In genomic region chr10:132175401-132175800, GRCh38 we compare ENCODE assay signal across 18 cellular contexts.
"Had no signal": no experiment of that assay in that cellular context is flagged by ENCODE, and none has a peak within 500 bp of the region (broad histone marks: within the 10 kb centered on the region; RNA-seq: fewer than 3 reads in every experiment).

No MANE protein-coding gene starts in this region.

- H3K27ac ChIP-seq: breast epithelium, esophagus muscularis mucosa, left ventricle myocardium inferior, prostate gland, thyroid gland had no signal

- ATAC-seq: sciatic nerve; stimulated activated memory B cell treated with anti-CD40 and anti-IgM and Interleukin-4, amounts not matched to agents 10 μg/mL and 1 μg/mL and 100 μg/mL, for 72 hours had no signal

- DNase-seq: activated CD4-positive, alpha-beta T cell treated with anti-CD3 and anti-CD28 coated beads, Interleukin-2, amount 50 U/mL, for 1 hour; activated CD8-positive, alpha-beta memory T cell treated with anti-CD3 and anti-CD28 coated beads, Interleukin-2, amount 50 U/mL, for 4 hours; activated effector memory CD4-positive, alpha-beta T cell treated with Interleukin-2 at 50 U/mL for 16 hours; activated naive CD4-positive, alpha-beta T cell treated with anti-CD3 and anti-CD28 coated beads, Interleukin-2, amount 10 ng/mL, durations not matched to agents 7 days and 5 days; activated T-cell treated with anti-CD3 and anti-CD28 coated beads, Interleukin-2, amount 50 U/mL, for 4 hours; cerebellar nuclear complex; effector memory CD4-positive, alpha-beta T cell; islet precursor cell; left ventricle myocardium inferior; stimulated activated CD4-positive, alpha-beta T cell treated with anti-CD3 and anti-CD28 coated beads, Interleukin-4, amount 100 ng/mL, for 4 hours; T-helper 1 cell; T-helper 9 cell; thyroid gland had no signal
